13 cellular contexts compared by ENCODE assay signal in the genomic region with DNA sequence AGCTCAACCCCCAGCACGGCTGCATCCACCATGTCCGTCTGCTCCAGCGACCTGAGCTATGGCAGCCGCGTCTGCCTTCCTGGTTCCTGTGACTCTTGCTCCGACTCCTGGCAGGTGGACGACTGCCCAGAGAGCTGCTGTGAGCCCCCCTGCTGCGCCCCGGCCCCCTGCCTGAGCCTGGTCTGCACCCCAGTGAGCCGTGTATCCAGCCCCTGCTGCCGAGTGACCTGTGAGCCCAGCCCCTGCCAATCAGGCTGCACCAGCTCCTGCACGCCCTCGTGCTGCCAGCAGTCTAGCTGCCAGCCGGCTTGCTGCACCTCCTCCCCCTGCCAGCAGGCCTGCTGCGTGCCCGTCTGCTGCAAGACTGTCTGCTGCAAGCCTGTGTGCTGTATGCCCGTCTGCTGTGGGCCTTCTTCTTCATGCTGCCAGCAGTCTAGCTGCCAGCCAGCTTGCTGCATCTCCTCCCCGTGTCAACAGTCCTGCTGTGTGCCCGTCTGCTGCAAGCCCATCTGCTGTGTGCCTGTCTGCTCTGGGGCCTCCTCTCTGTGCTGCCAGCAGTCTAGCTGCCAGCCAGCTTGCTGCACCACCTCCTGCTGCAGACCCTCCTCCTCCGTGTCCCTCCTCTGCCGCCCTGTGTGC. TPM values are rescaled to one million over a fixed set of nuclear protein-coding genes. Genes with fewer than 3 reads are reported as not detected.
DNase-seq lines count a peak whose midpoint lies in the region; ATAC-seq, FAIRE-seq and TF ChIP-seq lines count a peak whose summit lies in the region.
"Not testable (repeated sequence)": the region's sequence is repeated elsewhere in the genome, so short reads cannot be mapped to it uniquely, and the experiment has no call there.
"Had no signal": no experiment of that assay in that cellular context is flagged by ENCODE, and none has a peak within 500 bp of the region (broad histone marks: within the 10 kb centered on the region; RNA-seq: fewer than 3 reads in every experiment).

KRTAP10-12 (plus strand) TSS at position 1 of the 639 bp plus-strand sequence; CDS start at position 31, 30 bp downstream.

- H2AFZ ChIP-seq in H1 (ENCODE audit: low read length); HepG2 (ENCODE audit: low read length); smooth muscle cell (ENCODE audit: low read depth): not testable (repeated sequence)

- not testable (repeated sequence) for H3K79me1 ChIP-seq in H1 (ENCODE audit: low read depth, low read length)

- not testable (repeated sequence) for H3K4ac ChIP-seq in H1 (replicated peaks; ENCODE audit: insufficient read length, low read depth, low read length)

- not testable (repeated sequence) for H3K79me2 ChIP-seq in H1 (ENCODE audit: control insufficient read depth in 1 of 2, insufficient read depth in 2 of 2, low read length in 2 of 2); HepG2 (ENCODE audit: insufficient read depth, low read length); smooth muscle cell (ENCODE audit: low read depth)

- not testable (repeated sequence) for FAIRE-seq in H1 (lab: Jason Lieb, UNC); HepG2 (lab: Jason Lieb, UNC)

- not testable (repeated sequence) for TF ChIP-seq EP300 in H1 (IDR thresholded peaks at IDR 0.05; ENCODE audit: borderline replicate concordance in 1 of 2, low read depth in 2 of 2, low read length in 2 of 2); HepG2 (IDR thresholded peaks at IDR 0.05; ENCODE audit: low read depth in 2 of 2, low read length in 2 of 2); HepG2 (CRISPR knock-in tag; IDR thresholded peaks at IDR 0.05; ENCODE audit: borderline replicate concordance)

- not testable (repeated sequence) for H3K36me3 Mint-ChIP-seq in naive thymus-derived CD8-positive, alpha-beta T cell

- 0 out of 2 replicates have a peak within 1 kb of the TSS, but pooled peaks have one; percentile 61 for H2BK15ac ChIP-seq in H1 (ENCODE audit: low read length)

- not testable (repeated sequence) for BruUV-seq in Panc1 (replicated peaks; lab: Mats Ljungman, UMichigan); HepG2 (replicated peaks; lab: Mats Ljungman, UMichigan)

- 0 out of 2 replicates have a peak, but pooled peaks have one; percentile 10 for ATAC-seq in Panc1
- not testable (repeated sequence) for ATAC-seq in HepG2; naive thymus-derived CD8-positive, alpha-beta T cell

- in situ Hi-C loops in Panc1 (cut with HindIII; ENCODE audit: low pct_unique_long_range_greater_than_20kb, low sequenced_read_pairs); HepG2 (cut with HindIII; ENCODE audit: extremely low pct_ligation_motif_present, low pct_unique_long_range_greater_than_20kb): not testable (repeated sequence)

- intact Hi-C loops in Panc1 (cut with micrococcal nuclease; ENCODE audit: unreplicated experiment) = not testable (repeated sequence)
- intact Hi-C loops in HepG2 (cut with micrococcal nuclease; ENCODE audit: unreplicated experiment) = loop anchor here (10.0 kb wide), 1 partner anchor 62 kb away; the partner anchor contains the start of gene KRTAP10-10

- peaks cover 0 to 14% (median 2%) of the 10 kb centered on the region in 9 donors for H3K9me3 Mint-ChIP-seq in naive thymus-derived CD8-positive, alpha-beta T cell

- TF ChIP-seq POLR2A in H1 (IDR thresholded peaks at IDR 0.05; ENCODE audit: control extremely low read depth in 1 of 2, low read depth in 2 of 2, low read length in 2 of 2); HepG2 (IDR thresholded peaks at IDR 0.05; ENCODE audit: insufficient read depth in 1 of 2, low read depth in 2 of 2, low read length in 2 of 2): not testable (repeated sequence)

- WGBS in H1 (ENCODE audit: extremely low coverage in 1 of 2, insufficient coverage in 1 of 2, insufficient read length in 1 of 2, insufficient replicate concordance in 2 of 2, low coverage in 1 of 2, low lambda C conversion rate in 2 of 2, missing lambda C conversion rate in 1 of 2), 2 experiments = 78% methylated on average over 19 of the region's 21 CpGs; no CpG with 5 or more reads in 1 of the 2 experiments
- WGBS in HepG2 (ENCODE audit: low lambda C conversion rate) = 66% methylated on average over 12 of the region's 21 CpGs
- WGBS in smooth muscle cell (ENCODE audit: low lambda C conversion rate) = 62% methylated on average over 17 of the region's 21 CpGs

- H3K4me1 ChIP-seq in HUES6 (ENCODE audit: control insufficient read depth, insufficient read depth, low read length) (peaks cover 56% of the 10 kb centered on the region), H1 (replicated peaks in 1 of 4; ENCODE audit: control insufficient read depth in 3 of 4, insufficient read depth in 4 of 4, low read length in 3 of 4) (peaks cover 3 to 38% (median 21%) of the 10 kb centered on the region in 4 experiments), HepG2 (ENCODE audit: insufficient read depth, low read length) (peaks cover 72% of the 10 kb centered on the region), smooth muscle cell (ENCODE audit: low read depth) (peaks cover 14% of the 10 kb centered on the region)
- not testable (repeated sequence) for H3K4me1 ChIP-seq in Panc1 (ENCODE audit: control insufficient read depth, insufficient read depth, low read length)

- H2BK20ac ChIP-seq in H1 (ENCODE audit: low read length) = peak within 1 kb of the TSS; percentile 61

- POLR2A ChIA-PET in Panc1 (lab: Charles Lee); HepG2 (lab: Yijun Ruan, JAX); naive thymus-derived CD8-positive, alpha-beta T cell (lab: Charles Lee): not testable (repeated sequence)
- POLR2A ChIA-PET in H1 (lab: Charles Lee; ENCODE audit: partially characterized antibody) = interaction anchor here (0.7 to 1.4 kb wide), 9 partner anchors 9 to 118 kb away, joined by 3 to 5 read pairs (median 3); no protein-coding TSS in a partner anchor

- peak within 1 kb of the TSS; percentile 25 for H3K9ac ChIP-seq in HUES6 (ENCODE audit: low read length)
- not testable (repeated sequence) for H3K9ac ChIP-seq in H1 (replicated peaks in 1 of 4; ENCODE audit: extremely low read depth in 1 of 4, low read depth in 3 of 4, low read length in 3 of 4); smooth muscle cell (ENCODE audit: low read depth)
- peak within 1 kb of the TSS; percentile 40 for H3K9ac ChIP-seq in HepG2 (ENCODE audit: insufficient read depth, low read depth, low read length)

- H3K27me3 ChIP-seq in HUES6 (ENCODE audit: control insufficient read depth, insufficient read depth, low read length); Panc1 (ENCODE audit: control insufficient read depth, insufficient read depth, low read length); H1 (replicated peaks in 1 of 4; ENCODE audit: control insufficient read depth in 3 of 4, extremely low read depth in 1 of 4, insufficient read depth in 3 of 4, low read length in 3 of 4); HepG2 (ENCODE audit: control insufficient read depth in 1 of 2, insufficient read depth in 2 of 2, low read length in 2 of 2); smooth muscle cell (ENCODE audit: low read depth): not testable (repeated sequence)

- H2BK120ac ChIP-seq in H1 (replicated peaks; ENCODE audit: low read depth, low read length) = not testable (repeated sequence)

- peak within 1 kb of the TSS; percentile 71; the same call in 1 of the 2 replicates for H2BK5ac ChIP-seq in H1 (ENCODE audit: low read depth, low read length)

- not testable (repeated sequence) for TF ChIP-seq CTCF in Panc1 (IDR thresholded peaks at IDR 0.05); H1 (IDR thresholded peaks at IDR 0.05; ENCODE audit: control extremely low read depth in 1 of 3, insufficient read depth in 1 of 3, low read depth in 1 of 3, low read length in 3 of 3); HepG2 (CRISPR knock-in tag; IDR thresholded peaks at IDR 0.05); smooth muscle cell (IDR thresholded peaks at IDR 0.05; ENCODE audit: borderline replicate concordance, insufficient read depth, poor library complexity, severe bottlenecking)

- TF ChIP-seq RAD21 in H1 (IDR thresholded peaks at IDR 0.05 in 1 of 2, conservative IDR thresholded peaks at IDR 0.05 in 1 of 2; ENCODE audit: low read depth in 2 of 2, low read length in 2 of 2); HepG2 (CRISPR knock-in tag; IDR thresholded peaks at IDR 0.05): not testable (repeated sequence)

- not testable (repeated sequence) for H3K56ac ChIP-seq in H1 (replicated peaks; ENCODE audit: insufficient read length, low read depth, low read length)

- H2AK5ac ChIP-seq in H1 (ENCODE audit: low read depth, low read length) = peak within 1 kb of the TSS; percentile 61; the same call in 1 of the 2 replicates

- H2BK12ac ChIP-seq in H1 (ENCODE audit: low read depth, low read length) = peak within 1 kb of the TSS; percentile 80; the same call in 1 of the 2 replicates

- H3K18ac ChIP-seq in H1 (ENCODE audit: extremely low read depth, low read length) = peak within 1 kb of the TSS; percentile 95

- not testable (repeated sequence) for H4K20me1 ChIP-seq in H1 (replicated peaks in 1 of 2; ENCODE audit: control insufficient read depth in 1 of 2, insufficient read depth in 2 of 2, low read length in 2 of 2); HepG2 (ENCODE audit: insufficient read depth, low read length); smooth muscle cell (ENCODE audit: low read depth)

- not testable (repeated sequence) for H3K14ac ChIP-seq in H1 (ENCODE audit: insufficient read length)

- H3K4me3 Mint-ChIP-seq in naive thymus-derived CD8-positive, alpha-beta T cell = peak within 1 kb of the TSS in 4 of 10 donors; percentile 11 to 72 (median 51)

- H4K8ac ChIP-seq in H1 (ENCODE audit: extremely low read depth, insufficient read depth, low read length) = peak within 1 kb of the TSS; percentile 35; the same call in 1 of the 2 replicates

- DNase-seq in ELF-1 (ENCODE audit: low read depth, low spot score) = peak; percentile 22
- not testable (repeated sequence) for DNase-seq in Panc1 (ENCODE audit: low read depth, low spot score); H1 (ENCODE audit: low read depth in 1 of 2, low spot score in 2 of 2); HepG2 (ENCODE audit: low spot score); naive thymus-derived CD8-positive, alpha-beta T cell; smooth muscle cell (lab: John Stamatoyannopoulos, UW; ENCODE audit: unreplicated experiment)
- DNase-seq in activated effector memory CD4-positive, alpha-beta T cell treated with anti-CD3 and anti-CD28 coated beads, Interleukin-2, amount 50 U/mL, for 16 hours = peak; percentile 2

- H3K4me3 ChIP-seq in HUES6 (ENCODE audit: low read depth, low read length) = peak within 1 kb of the TSS; percentile 43
- not testable (repeated sequence) for H3K4me3 ChIP-seq in Panc1 (ENCODE audit: low read depth in 2 of 2, low read length in 2 of 2); H1 (ENCODE audit: extremely low read depth in 1 of 4, insufficient read depth in 2 of 4, low read depth in 3 of 4, low read length in 4 of 4); smooth muscle cell
- H3K4me3 ChIP-seq in HepG2 (replicated peaks in 1 of 3; ENCODE audit: insufficient read depth in 1 of 3, low read depth in 2 of 3, low read length in 3 of 3) = peak within 1 kb of the TSS; percentile 40 to 68 (median 44); a peak in 5 of 6 replicates

- peak within 1 kb of the TSS; percentile 11 for H4K5ac ChIP-seq in H1 (ENCODE audit: insufficient read length, low read depth, low read length)

- H3K27ac ChIP-seq in HUES6 (ENCODE audit: low read depth, low read length); Panc1 (ENCODE audit: low read length); H1 (ENCODE audit: low read depth, low read length): not testable (repeated sequence)
- peak within 1 kb of the TSS; percentile 35 for H3K27ac ChIP-seq in HepG2 (ENCODE audit: extremely low read length, insufficient read depth, low read length)
- H3K27ac ChIP-seq in smooth muscle cell (ENCODE audit: low read depth) = peak within 1 kb of the TSS; percentile 35

- H3K27me3 Mint-ChIP-seq in naive thymus-derived CD8-positive, alpha-beta T cell = peaks cover 24 to 59% (median 42%) of the 10 kb centered on the region in 5 donors

- peak within 1 kb of the TSS; percentile 59 for H4K91ac ChIP-seq in H1 (replicated peaks; ENCODE audit: insufficient read length, low read length)

- H3K23ac ChIP-seq in H1 (ENCODE audit: insufficient read length) = not testable (repeated sequence)

- peak within 1 kb of the TSS in 6 of 10 donors; percentile 11 to 62 (median 38) for H3K27ac Mint-ChIP-seq in naive thymus-derived CD8-positive, alpha-beta T cell

- peaks cover 5 to 62% (median 24%) of the 10 kb centered on the region in 4 donors for H3K4me1 Mint-ChIP-seq in naive thymus-derived CD8-positive, alpha-beta T cell

- H3K4me2 ChIP-seq in H1 (ENCODE audit: insufficient read depth in 1 of 2, low read depth in 2 of 2, low read length in 2 of 2) (peak within 1 kb of the TSS; percentile 2 to 21; a peak in 3 of 4 replicates), HepG2 (ENCODE audit: low read depth, low read length) (peak within 1 kb of the TSS; percentile 80), smooth muscle cell (peak within 1 kb of the TSS; percentile 34)

- not testable (repeated sequence) for H3K23me2 ChIP-seq in H1 (ENCODE audit: low read depth, low read length)

- H3K36me3 ChIP-seq in HUES6 (ENCODE audit: control insufficient read depth, insufficient read depth, low read length); Panc1 (ENCODE audit: control insufficient read depth, insufficient read depth, low read length); H1 (ENCODE audit: control insufficient read depth in 2 of 4, insufficient read depth in 4 of 4, low read length in 3 of 4); HepG2 (replicated peaks in 1 of 2; ENCODE audit: control insufficient read depth in 1 of 2, insufficient read depth in 2 of 2, low read length in 2 of 2); smooth muscle cell (ENCODE audit: low read depth): not testable (repeated sequence)

- CTCF ChIA-PET in Panc1 (lab: Charles Lee); HepG2 (lab: Yijun Ruan, JAX; ENCODE audit: low intra/inter-chr PET ratio, low total read pairs): not testable (repeated sequence)
- CTCF ChIA-PET in H1 (lab: Charles Lee; ENCODE audit: partially characterized antibody) = interaction anchor here (0.8 to 3.8 kb wide), 19 partner anchors 11 to 179 kb away, joined by 3 to 15 read pairs (median 3); partner anchors contain the start of gene TSPEAR

- not testable (repeated sequence) for H3F3A ChIP-seq in smooth muscle cell (ENCODE audit: low read depth)

- H3K9me3 ChIP-seq in HUES6 (ENCODE audit: control insufficient read depth, insufficient read depth, low read depth, low read length) (peaks cover 13% of the 10 kb centered on the region; the same call in 1 of the 2 replicates), HepG2 (ENCODE audit: low read length) (peaks cover 16% of the 10 kb centered on the region)
- H3K9me3 ChIP-seq in Panc1 (ENCODE audit: control insufficient read depth, insufficient read depth, low read depth, low read length); H1 (ENCODE audit: insufficient read depth in 2 of 2, low read depth in 1 of 2, low read length in 1 of 2); smooth muscle cell (replicated peaks; ENCODE audit: low read depth): not testable (repeated sequence)

RNA-seq across cellular contexts. Expression of gene KRTAP10-12, which starts in this region (rescaled TPM):
- total RNA-seq in Panc1 (2021; ENCODE audit: unreplicated experiment) (not detected), HepG2 (2016; rRNA removed; fragmentation: Illumina TruSeq; extraction: Trizol) (not detected in 2 replicates), smooth muscle cell (not detected in 2 replicates)
- polyA plus RNA-seq in Panc1 (2012; ENCODE audit: insufficient read length) = not detected
- not detected in 2 replicates for total RNA-seq in H1 (2021; fragmentation: NEBNext Ultra II Directional; extraction: Animal tissue kit (Norgen Biotek cat#: 25700))
- polyA plus RNA-seq in H1 (2011; rRNA removed) (not detected in 2 replicates), HepG2 (2011; rRNA removed) (not detected in 2 replicates), smooth muscle cell (not detected in 2 replicates)
- polyA plus RNA-seq in H1 (2011; cell fraction: cytosol; rRNA removed) = not detected
- not detected for polyA plus RNA-seq in H1 (2011; cell fraction: nucleus; rRNA removed)
- 0.20 to 0.44 TPM in 2 of 4 replicates, not detected in the others for polyA plus RNA-seq in H1 (2012, experiment 1 of 2)
- polyA plus RNA-seq in H1 (2012, experiment 2 of 2) = not detected
- polyA plus RNA-seq in H1 (2013, experiment 1 of 2) = not detected
- not detected for polyA plus RNA-seq in H1 (2013, experiment 2 of 2)
- not detected in 2 replicates for polyA minus RNA-seq in H1 (2011; rRNA and poly(A)+ RNA removed)
- not detected for polyA minus RNA-seq in H1 (2011; cell fraction: cytosol; rRNA and poly(A)+ RNA removed)
- not detected for polyA minus RNA-seq in H1 (2011; cell fraction: nucleus; rRNA and poly(A)+ RNA removed)
- not detected in 2 replicates for total RNA-seq in HepG2 (2016; cell fraction: cytosol; rRNA removed; fragmentation: Illumina TruSeq; extraction: Trizol; ENCODE audit: low read depth)
- not detected in 2 replicates for total RNA-seq in HepG2 (2016; cell fraction: insoluble cytoplasmic fraction; rRNA removed; fragmentation: Illumina TruSeq; extraction: Trizol)
- total RNA-seq in HepG2 (2016; cell fraction: membrane; rRNA removed; fragmentation: Illumina TruSeq; extraction: Trizol) = not detected in 2 replicates
- not detected in 2 replicates for total RNA-seq in HepG2 (2016; cell fraction: nucleus; rRNA removed; fragmentation: Illumina TruSeq; extraction: Trizol)
- not detected in 2 replicates for polyA plus RNA-seq in HepG2 (2011; cell fraction: cytosol; rRNA removed)
- polyA plus RNA-seq in HepG2 (2011; cell fraction: nucleus; rRNA removed) = not detected in 2 replicates
- polyA plus RNA-seq in HepG2 (2012) = not detected in 2 replicates
- polyA plus RNA-seq in HepG2 (2016; cell fraction: cytosol; fragmentation: Illumina TruSeq; extraction: Trizol; ENCODE audit: low read depth) = not detected in 2 replicates
- polyA plus RNA-seq in HepG2 (2016; cell fraction: insoluble cytoplasmic fraction; fragmentation: Illumina TruSeq; extraction: Trizol; ENCODE audit: low read depth) = not detected in 2 replicates
- not detected in 2 replicates for polyA plus RNA-seq in HepG2 (2016; cell fraction: membrane; fragmentation: Illumina TruSeq; extraction: Trizol; ENCODE audit: low read depth)
- not detected in 2 replicates for polyA plus RNA-seq in HepG2 (2016; cell fraction: nucleus; fragmentation: Illumina TruSeq; extraction: Trizol; ENCODE audit: insufficient read depth, low read depth)
- polyA minus RNA-seq in HepG2 (2011; rRNA and poly(A)+ RNA removed; ENCODE audit: low replicate concordance) = not detected in 2 replicates
- not detected in 2 replicates for polyA minus RNA-seq in HepG2 (2011; cell fraction: cytosol; rRNA and poly(A)+ RNA removed)
- not detected in 2 replicates for polyA minus RNA-seq in HepG2 (2011; cell fraction: nucleus; rRNA and poly(A)+ RNA removed)
- not detected for total RNA-seq in naive thymus-derived CD8-positive, alpha-beta T cell
- polyA plus RNA-seq in naive thymus-derived CD8-positive, alpha-beta T cell = not detected
- total RNA-seq: A172; CD8-positive, alpha-beta T cell; Daoy; H4 had no signal
- polyA plus RNA-seq: AG04450 had no signal

Comparison
In these comparisons a context has a peak if more than half of its experiments do, and no peak if none do; other contexts are left out.
1. Peak in ATAC-seq in Panc1; RNA of the gene not detected or under 1 TPM.
2. H3K4me2 ChIP-seq: peak in every context shown above with its lines; median percentile 80 in HepG2; 34 in smooth muscle cell; 12 in H1.